11 cellular contexts compared by ENCODE assay signal in the genomic region with DNA sequence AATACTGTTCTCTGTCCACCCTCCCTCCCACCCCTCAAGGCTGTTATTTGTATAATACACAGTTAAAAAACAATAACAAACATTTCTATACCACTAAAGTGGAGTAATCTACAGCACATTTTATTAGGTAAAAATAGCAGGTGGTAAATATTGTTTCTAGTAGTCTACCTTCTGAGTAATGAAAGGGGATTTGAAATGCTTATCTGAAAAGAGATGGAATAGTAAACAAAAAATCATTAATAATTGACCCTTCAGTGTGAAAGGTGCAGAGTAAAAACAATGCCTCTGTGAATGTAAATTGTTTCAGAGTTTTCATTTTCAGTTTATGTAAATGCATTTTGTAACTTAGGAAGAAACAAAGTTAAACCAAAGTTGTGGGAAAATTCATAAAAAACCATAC.
"Had no signal": no experiment of that assay in that cellular context is flagged by ENCODE, and none has a peak within 500 bp of the region (broad histone marks: within the 10 kb centered on the region; RNA-seq: fewer than 3 reads in every experiment).

No MANE protein-coding gene starts in this region.

- H3K36me3 ChIP-seq: HAP-1 had no signal

- DNase-seq: GM23248, GOT3, H7, H9, HCEC 1CT, HFFc6 had no signal

- ATAC-seq: GM23338, HCT116 had no signal

- H3K4me1 ChIP-seq: HAP-1 had no signal

- FAIRE-seq: H1, H54 had no signal

- H3K4me3 ChIP-seq: GM23248, GM23338, HAP-1 had no signal

- H3K27ac ChIP-seq: GM23248 had no signal

- H3K9me3 ChIP-seq: HAP-1 had no signal
